In genomic region chr14:24674204-24674970, GRCh38 we compare ENCODE assay signal across 9 cellular contexts. TPM values are rescaled to one million over a fixed set of nuclear protein-coding genes. Genes with fewer than 3 reads are reported as not detected.
A peak's percentile ranks its signal among the peaks of the same experiment; 100 is the strongest.
DNase-seq lines count a peak whose midpoint lies in the region; ATAC-seq and TF ChIP-seq lines count a peak whose summit lies in the region.
"Had no signal": no experiment of that assay in that cellular context is flagged by ENCODE, and none has a peak within 500 bp of the region (broad histone marks: within the 10 kb centered on the region; RNA-seq: fewer than 3 reads in every experiment).

No MANE protein-coding gene starts in this region.

- H3K36me3 ChIP-seq in SU-DHL-6 (ENCODE audit: low read length) (no peaks in the 10 kb centered on the region), H7 (replicated peaks; ENCODE audit: control insufficient read depth, insufficient read depth, low read length) (no peaks in the 10 kb centered on the region)

- peaks cover 10% of the 10 kb centered on the region for H3F3A ChIP-seq in SU-DHL-6 (ENCODE audit: insufficient read depth)

- H3K9me3 ChIP-seq in SU-DHL-6 (ENCODE audit: insufficient read depth, low read length), result no peaks in the 10 kb centered on the region

- H3K79me2 ChIP-seq in SU-DHL-6 (ENCODE audit: insufficient read depth, low read length), result no peaks in the 10 kb centered on the region

- H3K36me3 Mint-ChIP-seq in naive thymus-derived CD8-positive, alpha-beta T cell, result peaks cover 0 to 1% (median 0%) of the 10 kb centered on the region in 3 donors

- no peaks in the 10 kb centered on the region for H3K27me3 Mint-ChIP-seq in naive thymus-derived CD8-positive, alpha-beta T cell

- H3K27ac Mint-ChIP-seq in naive thymus-derived CD8-positive, alpha-beta T cell, result peak overlapping the region in 9 of 10 donors; percentile 61 to 94 (median 85)

- ATAC-seq in GM18873 (IDR thresholded peaks at IDR 0.05; ENCODE audit: low FRiP score, unreplicated experiment) (peak; percentile 56), HG02852 (IDR thresholded peaks at IDR 0.05; ENCODE audit: unreplicated experiment) (peak; percentile 55)
- peak; percentile 57 to 62 for ATAC-seq in naive thymus-derived CD8-positive, alpha-beta T cell

- H3K4me3 ChIP-seq in SU-DHL-6 (ENCODE audit: insufficient read depth, low read length, poor library complexity, severe bottlenecking), result peak overlapping the region; percentile 14
- H3K4me3 ChIP-seq in H7 (ENCODE audit: insufficient read depth, low read depth, low read length), result no peak overlapping the region

- peak overlapping the region; percentile 29 for H3K9ac ChIP-seq in SU-DHL-6 (ENCODE audit: low read length)

- H3K27ac ChIP-seq in SU-DHL-6 (ENCODE audit: low read depth, low read length), result peak overlapping the region; percentile 64

- no peak for TF ChIP-seq CTCF in SU-DHL-6 (IDR thresholded peaks at IDR 0.05; ENCODE audit: insufficient read depth, low read length, poor library complexity, severe bottlenecking)

- no peaks in the 10 kb centered on the region for H3K9me2 ChIP-seq in SU-DHL-6 (replicated peaks; ENCODE audit: insufficient read depth, low read length)

- H3K4me1 Mint-ChIP-seq in naive thymus-derived CD8-positive, alpha-beta T cell, result peaks cover 19 to 71% (median 44%) of the 10 kb centered on the region in 4 donors

- H3K4me3 Mint-ChIP-seq in naive thymus-derived CD8-positive, alpha-beta T cell, result peak overlapping the region; percentile 64 to 91 (median 83)

- H3K27me3 ChIP-seq in SU-DHL-6 (ENCODE audit: low read length) (no peaks in the 10 kb centered on the region), H7 (ENCODE audit: control insufficient read depth, insufficient read depth, low read length) (no peaks in the 10 kb centered on the region)

- POLR2A ChIA-PET in naive thymus-derived CD8-positive, alpha-beta T cell (lab: Charles Lee), result interaction anchor here (0.6 to 1.4 kb wide), 5 partner anchors 11 to 243 kb away, joined by 3 to 4 read pairs (median 3); no protein-coding TSS in a partner anchor

- H3K4me2 ChIP-seq in SU-DHL-6 (ENCODE audit: low read depth, low read length, poor library complexity, severe bottlenecking), result peak overlapping the region; percentile 60

- peak overlapping the region; percentile 64 for H2AFZ ChIP-seq in SU-DHL-6 (ENCODE audit: low read depth, low read length, severe bottlenecking)

- peak in 6 of 10 donors; percentile 30 to 66 (median 48) for DNase-seq in naive thymus-derived CD8-positive, alpha-beta T cell
- no peak for DNase-seq in NCI-H510A treated with DMSO at 0.1 percent for 48 hours (lab: John Stamatoyannopoulos, UW)
- DNase-seq in H7, result no peak
- DNase-seq in H4 (ENCODE audit: low spot score), result no peak
- no peak for DNase-seq in foreskin melanocyte

- H3K9me3 Mint-ChIP-seq in naive thymus-derived CD8-positive, alpha-beta T cell, result peaks cover 0 to 5% (median 0%) of the 10 kb centered on the region in 9 donors

- no peaks in the 10 kb centered on the region for H4K20me1 ChIP-seq in SU-DHL-6 (ENCODE audit: low read depth, low read length)

RNA-seq across cellular contexts. Expression of gene GZMB, which starts 40.4 kb away (rescaled TPM):
- total RNA-seq in naive thymus-derived CD8-positive, alpha-beta T cell, result under 1 TPM; 0.41 to 0.49 TPM
- 100 to 1,000 TPM in 1 of 3 donors, 1 to 10 TPM in 2; 2.8 to 161 (median 3.3) TPM for polyA plus RNA-seq in naive thymus-derived CD8-positive, alpha-beta T cell
- not detected in 2 replicates for total RNA-seq in H7 (2014; rRNA removed; shearing (Covaris generic))
- not detected in 2 replicates for total RNA-seq in H4 (2014; rRNA removed; shearing (Covaris generic))
- total RNA-seq: RPMI7951 had no signal

Comparison
In these comparisons a context has a peak if more than half of its experiments do, and no peak if none do; other contexts are left out.
1. DNase-seq: peak in naive thymus-derived CD8-positive, alpha-beta T cell (6 of 10); none in NCI-H510A treated with DMSO at 0.1 percent for 48 hours (single experiment), H7 (single experiment), H4 (single experiment) and foreskin melanocyte (single experiment).
2. Peak in every context shown above with its lines, with median percentiles within 50 percentile points of each other: ATAC-seq.